8 cellular contexts compared by ENCODE assay signal in genomic region chr11:126113515-126113957, GRCh38. TPM values are rescaled to one million over a fixed set of nuclear protein-coding genes. Genes with fewer than 3 reads are reported as not detected.
DNase-seq lines count a peak whose midpoint lies in the region; ATAC-seq and TF ChIP-seq lines count a peak whose summit lies in the region.

No MANE protein-coding gene starts in this region.

- no CpG with 5 or more reads among the region's 7 CpGs for WGBS in H9 (ENCODE audit: extremely low coverage, insufficient read length, low lambda C conversion rate)

- H3K27ac Mint-ChIP-seq in H9 = no peak overlapping the region
- no peak overlapping the region for H3K27ac Mint-ChIP-seq in CD8-positive, alpha-beta T cell

- H3K4ac ChIP-seq in H9 (ENCODE audit: low read depth, low read length) = no peak overlapping the region

- peak overlapping the region; percentile 98 for H3K27ac ChIP-seq in SK-N-MC
- peak overlapping the region; percentile 79 for H3K27ac ChIP-seq in rectal smooth muscle tissue (ENCODE audit: low read depth, low read length)
- H3K27ac ChIP-seq in H9 (ENCODE audit: insufficient read length, low read depth, low read length) = no peak overlapping the region
- no peak overlapping the region for H3K27ac ChIP-seq in CD8-positive, alpha-beta T cell (ENCODE audit: low read depth, low read length)

- no peak overlapping the region for H2BK20ac ChIP-seq in H9 (ENCODE audit: low read depth, low read length, poor library complexity, severe bottlenecking)

- H2BK12ac ChIP-seq in H9 (ENCODE audit: insufficient read length, low read depth, low read length) = no peak overlapping the region

- peak overlapping the region; percentile 81 for H3K4me3 ChIP-seq in SK-N-MC
- H3K4me3 ChIP-seq in foreskin fibroblast (ENCODE audit: low read depth in 1 of 2, low read length in 2 of 2) = no peak overlapping the region
- H3K4me3 ChIP-seq in rectal smooth muscle tissue (ENCODE audit: low read length) = peak overlapping the region; percentile 32
- no peak overlapping the region for H3K4me3 ChIP-seq in CD8-positive, alpha-beta T cell (ENCODE audit: low read depth, low read length)

- H4K91ac ChIP-seq in H9 (ENCODE audit: insufficient read length, low read depth, low read length) = no peak overlapping the region

- H4K20me1 ChIP-seq in H9 (ENCODE audit: control insufficient read depth, insufficient read depth, insufficient read length) = no peaks in the 10 kb centered on the region

- peaks cover 1% of the 10 kb centered on the region; the same call in 1 of the 2 replicates for H3K27me3 Mint-ChIP-seq in H9 (ENCODE audit: low read depth)
- H3K27me3 Mint-ChIP-seq in CD8-positive, alpha-beta T cell (ENCODE audit: low read depth) = no peaks in the 10 kb centered on the region

- H3K4me3 Mint-ChIP-seq in H9 = no peak overlapping the region
- no peak overlapping the region for H3K4me3 Mint-ChIP-seq in CD8-positive, alpha-beta T cell

- H3K23ac ChIP-seq in H9 (ENCODE audit: insufficient read length, low read depth, low read length) = no peak overlapping the region

- no peaks in the 10 kb centered on the region for H3K36me3 ChIP-seq in SK-N-MC (ENCODE audit: insufficient read depth, low read length)
- H3K36me3 ChIP-seq in rectal smooth muscle tissue (ENCODE audit: control insufficient read depth, insufficient read depth, low read length) = no peaks in the 10 kb centered on the region
- H3K36me3 ChIP-seq in CD8-positive, alpha-beta T cell (ENCODE audit: insufficient read depth, low read length) = no peaks in the 10 kb centered on the region

- H3K9ac ChIP-seq in SK-N-MC (ENCODE audit: insufficient read length) (peak overlapping the region; percentile 82), rectal smooth muscle tissue (ENCODE audit: low read length) (no peak overlapping the region), H9 (ENCODE audit: extremely low read depth, insufficient read length, low read length) (no peak overlapping the region)

- no peaks in the 10 kb centered on the region for H3K79me2 ChIP-seq in H9 (ENCODE audit: insufficient read depth, low read length)

- no peak overlapping the region for H3K14ac ChIP-seq in H9 (ENCODE audit: insufficient read depth, low read length)

- TF ChIP-seq CTCF in foreskin fibroblast (IDR thresholded peaks at IDR 0.05; ENCODE audit: low read depth, low read length) (no peak), H9 (conservative IDR thresholded peaks at IDR 0.05) (no peak)
- no peak for TF ChIP-seq CTCF in CD8-positive, alpha-beta T cell (IDR thresholded peaks at IDR 0.05)

- no peaks in the 10 kb centered on the region for H3K9me3 ChIP-seq in SK-N-MC (ENCODE audit: low read depth, low read length)
- no peaks in the 10 kb centered on the region for H3K9me3 ChIP-seq in H9 (ENCODE audit: control insufficient read depth, low read depth, low read length)
- H3K9me3 ChIP-seq in CD8-positive, alpha-beta T cell (ENCODE audit: low read length) = no peaks in the 10 kb centered on the region

- H3K4me2 ChIP-seq in H9 (ENCODE audit: insufficient read depth, insufficient read length, low read length) = no peak overlapping the region

- no peaks in the 10 kb centered on the region for H3K79me1 ChIP-seq in H9 (ENCODE audit: insufficient read depth, low read depth, low read length, poor library complexity, severe bottlenecking)

- peaks cover 3 to 15% of the 10 kb centered on the region in 2 experiments; a peak in 3 of 4 replicates for H3K4me1 Mint-ChIP-seq in H9
- no peaks in the 10 kb centered on the region for H3K4me1 Mint-ChIP-seq in CD8-positive, alpha-beta T cell (ENCODE audit: low read depth)

- H3K18ac ChIP-seq in H9 (ENCODE audit: insufficient read length, low read depth, low read length) = no peak overlapping the region

- H3K9me3 Mint-ChIP-seq in H9 = no peaks in the 10 kb centered on the region; a peak in 1 of 5 replicates
- H3K9me3 Mint-ChIP-seq in CD8-positive, alpha-beta T cell = no peaks in the 10 kb centered on the region

- H2AFZ ChIP-seq in H9 (ENCODE audit: low read length) = no peak overlapping the region

- H3K23me2 ChIP-seq in H9 (ENCODE audit: insufficient read length, low read depth, low read length, poor library complexity, severe bottlenecking) = no peaks in the 10 kb centered on the region

- CTCF ChIA-PET in CD8-positive, alpha-beta T cell (lab: Charles Lee) = no interaction called here

- H4K5ac ChIP-seq in H9 (ENCODE audit: insufficient read length, low read depth, low read length) = no peak overlapping the region

- ATAC-seq in CD8-positive, alpha-beta T cell = no peak

- H2BK15ac ChIP-seq in H9 (ENCODE audit: low read depth, low read length) = no peak overlapping the region

- H2BK120ac ChIP-seq in H9 (ENCODE audit: low read depth, low read length, poor library complexity, severe bottlenecking) = no peak overlapping the region

- no peak overlapping the region for H4K8ac ChIP-seq in H9 (replicated peaks; ENCODE audit: insufficient read length, low read depth, low read length)

- no peak overlapping the region for H2BK5ac ChIP-seq in H9 (ENCODE audit: insufficient read length, low read length)

- H3K36me3 Mint-ChIP-seq in H9 (ENCODE audit: insufficient read depth in 1 of 3, low read depth in 3 of 3) = no peaks in the 10 kb centered on the region
- no peaks in the 10 kb centered on the region for H3K36me3 Mint-ChIP-seq in CD8-positive, alpha-beta T cell

- DNase-seq in NCI-H146 (lab: John Stamatoyannopoulos, UW) = peak; percentile 28
- DNase-seq in NCI-H146 treated with DMSO at 0.1 percent for 48 hours (lab: John Stamatoyannopoulos, UW; ENCODE audit: unreplicated experiment) = no peak
- no peak for DNase-seq in SK-N-MC (ENCODE audit: low read depth, low spot score)
- DNase-seq in foreskin fibroblast = peak; percentile 95 to 97
- no peak for DNase-seq in NAMALWA (ENCODE audit: low spot score)
- no peak for DNase-seq in H9
- DNase-seq in CD8-positive, alpha-beta T cell = no peak

- POLR2A ChIA-PET in CD8-positive, alpha-beta T cell (lab: Charles Lee) = no interaction called here

- peaks cover 56% of the 10 kb centered on the region for H3K4me1 ChIP-seq in rectal smooth muscle tissue (ENCODE audit: control insufficient read depth, insufficient read depth, low read length)
- no peaks in the 10 kb centered on the region for H3K4me1 ChIP-seq in H9 (ENCODE audit: insufficient read depth, low read length)
- no peaks in the 10 kb centered on the region for H3K4me1 ChIP-seq in CD8-positive, alpha-beta T cell (ENCODE audit: insufficient read depth, low read length)

- H3K56ac ChIP-seq in H9 (ENCODE audit: insufficient read length, low read depth, low read length) = no peak overlapping the region

- H3K27me3 ChIP-seq in rectal smooth muscle tissue (ENCODE audit: control insufficient read depth, insufficient read depth, low read length) (no peaks in the 10 kb centered on the region), H9 (ENCODE audit: insufficient read depth, low read length) (no peaks in the 10 kb centered on the region)
- H3K27me3 ChIP-seq in CD8-positive, alpha-beta T cell (ENCODE audit: insufficient read depth, low read length) = no peaks in the 10 kb centered on the region

- intact Hi-C loops in CD8-positive, alpha-beta T cell (cut with DNase I, micrococcal nuclease) = no loop called here

- H2AK5ac ChIP-seq in H9 (ENCODE audit: insufficient read length, low read length) = no peak overlapping the region

- no peak overlapping the region for H3T11ph ChIP-seq in H9 (ENCODE audit: low read length)

RNA-seq across cellular contexts. Expression of gene CDON, which starts 50.9 kb away (rescaled TPM):
- 16.0 and 17.2 TPM in 2 replicates for total RNA-seq in H9 (2021)
- total RNA-seq in CD8-positive, alpha-beta T cell = 1 to 10 TPM in 1 of 2 experiments, under 1 TPM in 1; 1.00 to 1.1 TPM

Comparison
In these comparisons a context has a peak if more than half of its experiments do, and no peak if none do; other contexts are left out.
1. DNase-seq: peak in NCI-H146 (single experiment) and foreskin fibroblast (2 of 2); none in NCI-H146 treated with DMSO at 0.1 percent for 48 hours (single experiment), SK-N-MC (single experiment), NAMALWA (single experiment), H9 (single experiment) and CD8-positive, alpha-beta T cell (0 of 7).
2. H3K27ac ChIP-seq: peak in SK-N-MC (single experiment) and rectal smooth muscle tissue (single experiment); none in H9 (single experiment) and CD8-positive, alpha-beta T cell (single experiment).
3. H3K4me3 ChIP-seq: peak in SK-N-MC (single experiment) and rectal smooth muscle tissue (single experiment); none in foreskin fibroblast (0 of 2) and CD8-positive, alpha-beta T cell (single experiment).